ENCODE assay signal across 8 cellular contexts in the genomic region with DNA sequence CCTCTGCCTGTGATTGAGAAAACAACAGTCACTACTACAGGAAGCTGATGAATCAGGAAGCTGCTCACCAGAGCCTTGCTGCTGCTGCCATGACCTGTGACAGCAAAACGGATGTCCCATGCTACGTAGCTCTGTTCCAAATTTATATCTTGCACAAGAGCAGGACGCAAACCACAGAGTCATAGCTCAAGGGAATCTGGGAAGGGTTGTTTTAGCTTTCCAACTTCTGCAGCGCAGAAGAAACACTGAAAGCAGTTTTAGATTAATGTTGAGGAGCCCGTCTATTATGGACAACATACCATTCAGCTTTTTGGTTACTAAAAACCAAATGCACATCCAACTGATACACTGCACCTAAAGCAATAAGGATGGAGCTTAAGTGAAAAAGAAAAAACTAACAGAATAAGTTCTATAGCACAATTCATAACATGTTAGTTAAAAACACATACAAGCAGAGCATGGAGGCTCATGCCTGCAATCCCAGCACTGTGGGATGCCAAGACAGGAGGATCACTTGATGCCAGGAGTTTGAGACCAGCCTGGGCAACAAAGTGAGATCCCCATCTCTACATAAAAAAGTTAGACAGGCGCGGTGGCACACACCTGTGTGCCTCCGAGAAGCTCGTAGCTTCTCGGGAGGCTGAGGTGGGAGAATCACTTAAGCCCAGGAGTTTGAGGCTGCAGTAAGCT. TPM values are rescaled to one million over a fixed set of nuclear protein-coding genes. Genes with fewer than 3 reads are reported as not detected.
DNase-seq lines count a peak whose midpoint lies in the region; ATAC-seq, FAIRE-seq and TF ChIP-seq lines count a peak whose summit lies in the region.

No MANE protein-coding gene starts in this region.

- no peak for TF ChIP-seq POLR2A in A549 (IDR thresholded peaks at IDR 0.05; ENCODE audit: low read length)

- no peak overlapping the region for H4K8ac ChIP-seq in mesendoderm (ENCODE audit: low read depth, low read length)

- CTCF ChIA-PET in A549 (lab: Yijun Ruan, JAX), result interaction anchor here (0.8 to 6.6 kb wide), 10 partner anchors 8 to 467 kb away, joined by 3 to 32 read pairs (median 6); a partner anchor contains a TSS

- intact Hi-C loops in dendritic cell treated with granulocyte-macrophage colony-stimulating factor and Interleukin-4, amounts not matched to agents 40 ng/mL and 50 ng/mL, for 4 days (cut with micrococcal nuclease), result no loop called here

- H3K36me3 ChIP-seq in mesendoderm (ENCODE audit: control insufficient read depth, insufficient read depth, low read length), result no peaks in the 10 kb centered on the region

- H3K27ac Mint-ChIP-seq in dendritic cell treated with granulocyte-macrophage colony-stimulating factor and Interleukin-4, amounts not matched to agents 40 ng/mL and 50 ng/mL, for 4 days, result peak overlapping the region; percentile 70

- no peak overlapping the region for H2BK120ac ChIP-seq in mesendoderm (ENCODE audit: low read depth, low read length)

- H3K18ac ChIP-seq in mesendoderm (ENCODE audit: low read length), result no peak overlapping the region

- no peak overlapping the region for H3K23ac ChIP-seq in mesendoderm (ENCODE audit: low read length)

- peak; percentile 55 to 58 for DNase-seq in A549 (ENCODE audit: low read depth in 1 of 2, low spot score in 1 of 2)
- peak; percentile 26 for DNase-seq in HS-27A (ENCODE audit: low read depth)
- peak; percentile 65 for DNase-seq in UCSD-AML1 (lab: John Stamatoyannopoulos, UW; ENCODE audit: unreplicated experiment)
- peak; percentile 57 for DNase-seq in mesendoderm
- DNase-seq in stromal cell of bone marrow (ENCODE audit: low read depth), result peak; percentile 98
- no peak for DNase-seq in NCI-H1092 (lab: John Stamatoyannopoulos, UW)

- FAIRE-seq in A549 (lab: Jason Lieb, UNC), result no peak

- no peak overlapping the region for H3K9ac ChIP-seq in mesendoderm (ENCODE audit: low read length)

- peaks cover 69% of the 10 kb centered on the region for H3K4me1 Mint-ChIP-seq in dendritic cell treated with granulocyte-macrophage colony-stimulating factor and Interleukin-4, amounts not matched to agents 40 ng/mL and 50 ng/mL, for 4 days (ENCODE audit: low read depth)

- TF ChIP-seq EP300 in A549 (IDR thresholded peaks at IDR 0.05), result no peak

- H3K56ac ChIP-seq in mesendoderm (ENCODE audit: low read length), result no peak overlapping the region

- no peak overlapping the region for H3K4ac ChIP-seq in mesendoderm (ENCODE audit: low read depth, low read length)

- H3K4me3 ChIP-seq in A549, result no peak overlapping the region
- H3K4me3 ChIP-seq in mesendoderm (ENCODE audit: low read length), result no peak overlapping the region

- H3K79me1 ChIP-seq in mesendoderm (ENCODE audit: low read length), result no peaks in the 10 kb centered on the region

- WGBS in A549 (ENCODE audit: missing lambda C conversion rate), result 70% methylated on average over 10 of the region's 10 CpGs
- no CpG with 5 or more reads among the region's 10 CpGs for WGBS in mesendoderm (ENCODE audit: extremely low coverage, insufficient coverage, low lambda C conversion rate)

- H3K4me2 ChIP-seq in A549, result no peak overlapping the region
- H3K4me2 ChIP-seq in mesendoderm (ENCODE audit: low read length), result no peak overlapping the region

- H2AK5ac ChIP-seq in mesendoderm (ENCODE audit: low read length), result no peak overlapping the region

- H3K4me1 ChIP-seq in A549 (no peaks in the 10 kb centered on the region), mesendoderm (ENCODE audit: control insufficient read depth, low read depth, low read length) (no peaks in the 10 kb centered on the region)

- no peak for TF ChIP-seq RAD21 in A549 (conservative IDR thresholded peaks at IDR 0.05 in 1 of 2, IDR thresholded peaks at IDR 0.05 in 1 of 2)

- 0 out of 3 replicates have a peak, but pooled peaks cover 4% of the 10 kb centered on the region for H3K9me3 ChIP-seq in A549

- no peaks in the 10 kb centered on the region for H3K36me3 Mint-ChIP-seq in dendritic cell treated with granulocyte-macrophage colony-stimulating factor and Interleukin-4, amounts not matched to agents 40 ng/mL and 50 ng/mL, for 4 days (ENCODE audit: low read depth)

- peaks cover 11% of the 10 kb centered on the region for H3K27me3 Mint-ChIP-seq in dendritic cell treated with granulocyte-macrophage colony-stimulating factor and Interleukin-4, amounts not matched to agents 40 ng/mL and 50 ng/mL, for 4 days

- peaks cover 8% of the 10 kb centered on the region for H3K9me3 Mint-ChIP-seq in dendritic cell treated with granulocyte-macrophage colony-stimulating factor and Interleukin-4, amounts not matched to agents 40 ng/mL and 50 ng/mL, for 4 days

- POLR2A ChIA-PET in A549 (lab: Yijun Ruan, JAX), result no interaction called here

- no peak overlapping the region for H2BK15ac ChIP-seq in mesendoderm (replicated peaks; ENCODE audit: low read depth)

- TF ChIP-seq CTCF in A549 (IDR thresholded peaks at IDR 0.05), result no peak

- no peak overlapping the region for H3K4me3 Mint-ChIP-seq in dendritic cell treated with granulocyte-macrophage colony-stimulating factor and Interleukin-4, amounts not matched to agents 40 ng/mL and 50 ng/mL, for 4 days

- H4K5ac ChIP-seq in mesendoderm (ENCODE audit: low read length), result no peak overlapping the region

- H2BK5ac ChIP-seq in mesendoderm (ENCODE audit: low read length), result no peak overlapping the region

- no peak overlapping the region for H3K27ac ChIP-seq in A549
- no peak overlapping the region for H3K27ac ChIP-seq in mesendoderm (ENCODE audit: low read depth, low read length)

- ATAC-seq in A549 (peak; percentile 45 to 55; a peak in 5 of 6 replicates), GM21423 (IDR thresholded peaks at IDR 0.05; ENCODE audit: unreplicated experiment) (no peak)

- H3K27me3 ChIP-seq in mesendoderm (ENCODE audit: insufficient read depth, low read length, poor library complexity), result no peaks in the 10 kb centered on the region

- no peaks in the 10 kb centered on the region for H3K79me2 ChIP-seq in mesendoderm (ENCODE audit: control insufficient read depth, insufficient read depth, low read length)

TF ChIP-seq in A549, 52 proteins besides CTCF, POLR2A, EP300 and RAD21:
- no peak for TF ChIP-seq SMC3 (IDR thresholded peaks at IDR 0.05)
- TF ChIP-seq PHF8 (IDR thresholded peaks at IDR 0.05; ENCODE audit: borderline replicate concordance, low read depth), result no peak

RNA-seq across cellular contexts. Expression of gene ANKRD33, which starts 1.7 kb away (rescaled TPM):
- not detected in 2 replicates for polyA plus RNA-seq in A549 (2011; rRNA removed)
- polyA plus RNA-seq in A549 (2012; cell fraction: cytosol; rRNA removed), result not detected in 2 replicates
- not detected in 2 replicates for polyA plus RNA-seq in A549 (2012; cell fraction: nucleus; rRNA removed)
- polyA plus RNA-seq in A549 (2017; fragmentation: RNase III; extraction: RNeasy Plus Mini Kit Qiagen cat#74134 plus additional on column Dnase treatment), result not detected in 3 replicates
- polyA minus RNA-seq in A549 (2011; rRNA and poly(A)+ RNA removed), result not detected in 2 replicates
- polyA plus RNA-seq in mesendoderm (2013, experiment 1 of 2), result not detected
- 0.03 TPM for polyA plus RNA-seq in mesendoderm (2013, experiment 2 of 2)

RNA-seq across cellular contexts. Expression of gene ACVRL1, which starts 21.1 kb away (rescaled TPM):
- polyA plus RNA-seq in A549 (2011; rRNA removed) (0.03 and 0.22 TPM in 2 replicates), A549 (2017; fragmentation: RNase III; extraction: RNeasy Plus Mini Kit Qiagen cat#74134 plus additional on column Dnase treatment) (0.05 TPM in 1 of 3 replicates, not detected in the others)
- 0.07 and 0.25 TPM in 2 replicates for polyA plus RNA-seq in A549 (2012; cell fraction: cytosol; rRNA removed)
- polyA plus RNA-seq in A549 (2012; cell fraction: nucleus; rRNA removed), result 0.36 and 0.42 TPM in 2 replicates
- not detected in 2 replicates for polyA minus RNA-seq in A549 (2011; rRNA and poly(A)+ RNA removed)
- polyA plus RNA-seq in mesendoderm (2013, experiment 1 of 2), result 0.21 TPM
- polyA plus RNA-seq in mesendoderm (2013, experiment 2 of 2), result 0.01 TPM

RNA-seq across cellular contexts. Expression of gene FIGNL2, which starts 37.6 kb away (rescaled TPM):
- 0.22 and 0.26 TPM in 2 replicates for polyA plus RNA-seq in A549 (2011; rRNA removed)
- 0.26 and 0.38 TPM in 2 replicates for polyA plus RNA-seq in A549 (2012; cell fraction: cytosol; rRNA removed)
- 0.71 and 1.2 TPM in 2 replicates for polyA plus RNA-seq in A549 (2012; cell fraction: nucleus; rRNA removed)
- polyA plus RNA-seq in A549 (2017; fragmentation: RNase III; extraction: RNeasy Plus Mini Kit Qiagen cat#74134 plus additional on column Dnase treatment), result 0.36 to 0.46 TPM (median 0.38 TPM) in 3 replicates
- 1.3 and 1.7 TPM in 2 replicates for polyA minus RNA-seq in A549 (2011; rRNA and poly(A)+ RNA removed)
- polyA plus RNA-seq in mesendoderm (2013, experiment 1 of 2), result 0.77 TPM
- polyA plus RNA-seq in mesendoderm (2013, experiment 2 of 2), result 0.69 TPM
